18 cellular contexts compared by ENCODE assay signal in genomic region chr12:50636505-50636904, GRCh38.
A peak's percentile ranks its signal among the peaks of the same experiment; 100 is the strongest.
DNase-seq lines count a peak whose midpoint lies in the region; ATAC-seq and TF ChIP-seq lines count a peak whose summit lies in the region.
"Had no signal": no experiment of that assay in that cellular context is flagged by ENCODE, and none has a peak within 500 bp of the region (broad histone marks: within the 10 kb centered on the region; RNA-seq: fewer than 3 reads in every experiment).

No MANE protein-coding gene starts in this region.

- no peak overlapping the region for H3K4me3 Mint-ChIP-seq in activated T-helper 17 cell treated with anti-CD3 and anti-CD28 coated beads, Interleukin-2, amount 50 U/mL, for 72 hours
- H3K4me3 Mint-ChIP-seq: activated CD4-positive, alpha-beta memory T cell treated with anti-CD3 and anti-CD28 coated beads, Interleukin-2, amount 10 ng/mL, durations not matched to agents 7 days and 5 days; HFFc6; nephron had no signal

- no peak overlapping the region for H2AFZ ChIP-seq in SK-N-SH (ENCODE audit: low read depth)

- peak overlapping the region; percentile 45 for H3K27ac Mint-ChIP-seq in activated T-helper 17 cell treated with anti-CD3 and anti-CD28 coated beads, Interleukin-2, amount 50 U/mL, for 72 hours
- H3K27ac Mint-ChIP-seq: activated CD4-positive, alpha-beta memory T cell treated with anti-CD3 and anti-CD28 coated beads, Interleukin-2, amount 10 ng/mL, durations not matched to agents 7 days and 5 days had no signal

- H3K4me3 ChIP-seq in left ventricle myocardium inferior, result no peak overlapping the region
- no peak overlapping the region for H3K4me3 ChIP-seq in SK-N-SH (ENCODE audit: low read depth in 2 of 2, low read length in 1 of 2)
- H3K4me3 ChIP-seq: gastroesophageal sphincter, lower lobe of right lung, prostate gland had no signal

- no peak for TF ChIP-seq RAD21 in SK-N-SH (IDR thresholded peaks at IDR 0.05; ENCODE audit: low read length)

- 87% methylated on average over 3 of the region's 3 CpGs for WGBS in SK-N-SH (ENCODE audit: low lambda C conversion rate)

- DNase-seq in left ventricle myocardium superior (no peak), left ventricle myocardium inferior (no peak), islet precursor cell (peak; percentile 88), SK-N-SH (no peak), AG08395 (ENCODE audit: low spot score) (no peak)
- DNase-seq: activated CD4-positive, alpha-beta memory T cell treated with anti-CD3 and anti-CD28 coated beads, Interleukin-2, amount 10 ng/mL, durations not matched to agents 7 days and 5 days; HFFc6; lower lobe of right lung; NCI-H1930; stimulated activated CD4-positive, alpha-beta T cell treated with anti-CD3 and anti-CD28 coated beads, Interleukin-15, amount 100 ng/mL, for 24 hours; SW 1271; WERI-Rb-1 had no signal

- H3K4me1 ChIP-seq in left ventricle myocardium inferior (peaks cover 50% of the 10 kb centered on the region), SK-N-SH (ENCODE audit: control insufficient read depth in 1 of 2, insufficient read depth in 2 of 2, low read depth in 1 of 2, low read length in 1 of 2) (peaks cover 3 to 19% of the 10 kb centered on the region in 2 experiments; a peak in 3 of 4 replicates)
- H3K4me1 ChIP-seq: prostate gland had no signal

- no peaks in the 10 kb centered on the region for H3K9me3 Mint-ChIP-seq in activated T-helper 17 cell treated with anti-CD3 and anti-CD28 coated beads, Interleukin-2, amount 50 U/mL, for 72 hours
- H3K9me3 Mint-ChIP-seq: activated CD4-positive, alpha-beta memory T cell treated with anti-CD3 and anti-CD28 coated beads, Interleukin-2, amount 10 ng/mL, durations not matched to agents 7 days and 5 days; HFFc6; nephron had no signal

- H4K20me1 ChIP-seq in SK-N-SH (ENCODE audit: insufficient read depth), result no peaks in the 10 kb centered on the region

- CTCF ChIA-PET in SK-N-SH (lab: Yijun Ruan, JAX), result interaction anchor here (0.7 to 1.7 kb wide), 5 partner anchors 10 to 132 kb away, joined by 3 to 11 read pairs (median 3); partner anchors contain the start of gene DIP2B

- H3K9me3 ChIP-seq in left ventricle myocardium inferior (replicated peaks) (no peaks in the 10 kb centered on the region), SK-N-SH (no peaks in the 10 kb centered on the region)
- H3K9me3 ChIP-seq: gastroesophageal sphincter, lower lobe of right lung, prostate gland had no signal

- H3K9me2 ChIP-seq in SK-N-SH, result no peaks in the 10 kb centered on the region

- no peaks in the 10 kb centered on the region for H3K4me1 Mint-ChIP-seq in activated T-helper 17 cell treated with anti-CD3 and anti-CD28 coated beads, Interleukin-2, amount 50 U/mL, for 72 hours

- peaks cover 23% of the 10 kb centered on the region for H3K36me3 Mint-ChIP-seq in activated T-helper 17 cell treated with anti-CD3 and anti-CD28 coated beads, Interleukin-2, amount 50 U/mL, for 72 hours (ENCODE audit: low read depth)

- H3K4me2 ChIP-seq in SK-N-SH, result no peak overlapping the region

- ATAC-seq in left ventricle myocardium superior, result peak; percentile 17
- ATAC-seq in activated T-helper 17 cell treated with anti-CD3 and anti-CD28 coated beads, Interleukin-2, amount 50 U/mL, for 72 hours (replicated peaks), result no peak
- no peak for ATAC-seq in HG03571 (IDR thresholded peaks at IDR 0.05; ENCODE audit: unreplicated experiment)
- ATAC-seq: gastroesophageal sphincter had no signal

- no peaks in the 10 kb centered on the region for H3K27me3 Mint-ChIP-seq in activated T-helper 17 cell treated with anti-CD3 and anti-CD28 coated beads, Interleukin-2, amount 50 U/mL, for 72 hours
- H3K27me3 Mint-ChIP-seq: activated CD4-positive, alpha-beta memory T cell treated with anti-CD3 and anti-CD28 coated beads, Interleukin-2, amount 10 ng/mL, durations not matched to agents 7 days and 5 days had no signal

- no peak overlapping the region for H3K27ac ChIP-seq in left ventricle myocardium inferior (replicated peaks)
- peak overlapping the region; percentile 21 for H3K27ac ChIP-seq in temporal lobe (ENCODE audit: low read depth, low read length)
- no peak overlapping the region for H3K27ac ChIP-seq in SK-N-SH (ENCODE audit: low read depth in 2 of 2, low read length in 1 of 2)
- H3K27ac ChIP-seq: gastroesophageal sphincter, lower lobe of right lung, prostate gland, WERI-Rb-1 had no signal

- H3K9ac ChIP-seq in SK-N-SH, result no peak overlapping the region

- H3K79me2 ChIP-seq in SK-N-SH (ENCODE audit: insufficient read depth), result peaks cover 9% of the 10 kb centered on the region; the same call in 1 of the 2 replicates

- TF ChIP-seq CTCF in left ventricle myocardium inferior (IDR thresholded peaks at IDR 0.05; ENCODE audit: borderline replicate concordance) (no peak), SK-N-SH (IDR thresholded peaks at IDR 0.05) (no peak)

- intact Hi-C loops in left ventricle myocardium superior (cut with micrococcal nuclease), result no loop called here
- intact Hi-C loops in left ventricle myocardium inferior (cut with micrococcal nuclease), result no loop called here

- POLR2A ChIA-PET in SK-N-SH (lab: Yijun Ruan, JAX), result no interaction called here

- H3F3A ChIP-seq in SK-N-SH (replicated peaks; ENCODE audit: insufficient read depth), result peaks cover 7% of the 10 kb centered on the region

- peaks cover 3% of the 10 kb centered on the region for H3K36me3 ChIP-seq in left ventricle myocardium inferior
- peaks cover 0 to 7% of the 10 kb centered on the region in 2 experiments for H3K36me3 ChIP-seq in SK-N-SH (replicated peaks in 1 of 2; ENCODE audit: control insufficient read depth in 1 of 2, insufficient read depth in 2 of 2, low read length in 1 of 2)
- H3K36me3 ChIP-seq: prostate gland had no signal

- no peak for TF ChIP-seq EP300 in SK-N-SH (IDR thresholded peaks at IDR 0.05; ENCODE audit: borderline replicate concordance in 1 of 2, low read depth in 1 of 2, low read length in 1 of 2)

- no peaks in the 10 kb centered on the region for H3K27me3 ChIP-seq in left ventricle myocardium inferior (ENCODE audit: low read depth)
- H3K27me3 ChIP-seq in SK-N-SH (ENCODE audit: insufficient read depth), result no peaks in the 10 kb centered on the region
- H3K27me3 ChIP-seq: gastroesophageal sphincter had no signal

TF ChIP-seq in SK-N-SH, 30 proteins besides CTCF, POLR2A, EP300 and RAD21:
- no peak for TF ChIP-seq FOXJ3 (CRISPR knock-in tag; IDR thresholded peaks at IDR 0.05)
- no peak for TF ChIP-seq EZH2phosphoT487 (IDR thresholded peaks at IDR 0.05; ENCODE audit: borderline replicate concordance, low read depth)
- no peak for TF ChIP-seq JUND (IDR thresholded peaks at IDR 0.05)
- TF ChIP-seq GABPA (IDR thresholded peaks at IDR 0.05; ENCODE audit: low read depth), result no peak
- TF ChIP-seq TEAD4 (IDR thresholded peaks at IDR 0.05; ENCODE audit: borderline replicate concordance, insufficient read depth), result no peak
- TF ChIP-seq MXI1 (IDR thresholded peaks at IDR 0.05; ENCODE audit: low read depth, low read length), result no peak
- TF ChIP-seq NRF1 (IDR thresholded peaks at IDR 0.05; ENCODE audit: low read depth, low read length), result no peak
- no peak for TF ChIP-seq SIN3A (IDR thresholded peaks at IDR 0.05; ENCODE audit: borderline replicate concordance, low read depth, low read length)
- no peak for TF ChIP-seq CHD2 (IDR thresholded peaks at IDR 0.05; ENCODE audit: low read length, partially characterized antibody)
- TF ChIP-seq, protein P1, sequence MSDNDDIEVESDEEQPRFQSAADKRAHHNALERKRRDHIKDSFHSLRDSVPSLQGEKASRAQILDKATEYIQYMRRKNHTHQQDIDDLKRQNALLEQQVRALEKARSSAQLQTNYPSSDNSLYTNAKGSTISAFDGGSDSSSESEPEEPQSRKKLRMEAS (IDR thresholded peaks at IDR 0.05; ENCODE audit: low read depth), result no peak
- no peak for TF ChIP-seq SMC3 (IDR thresholded peaks at IDR 0.05; ENCODE audit: low read depth, low read length)
- no peak for TF ChIP-seq ELF1 (IDR thresholded peaks at IDR 0.05)
- no peak for TF ChIP-seq NFIC (IDR thresholded peaks at IDR 0.05; ENCODE audit: borderline replicate concordance)
- TF ChIP-seq USF1 (IDR thresholded peaks at IDR 0.05; ENCODE audit: borderline replicate concordance, low read depth), result no peak
- TF ChIP-seq MEF2A (IDR thresholded peaks at IDR 0.05; ENCODE audit: borderline replicate concordance, low read depth), result no peak
- TF ChIP-seq FOXM1 (IDR thresholded peaks at IDR 0.05; ENCODE audit: low read depth), result no peak
- no peak for TF ChIP-seq REST (IDR thresholded peaks at IDR 0.05; ENCODE audit: low read depth, low read length)
- no peak for TF ChIP-seq RCOR1 (IDR thresholded peaks at IDR 0.05; ENCODE audit: low read length)
TF ChIP-seq in SK-N-SH: peak in this region for 0.
